Comparison of ENCODE assay signal across 1 cellular context in the genomic region with DNA sequence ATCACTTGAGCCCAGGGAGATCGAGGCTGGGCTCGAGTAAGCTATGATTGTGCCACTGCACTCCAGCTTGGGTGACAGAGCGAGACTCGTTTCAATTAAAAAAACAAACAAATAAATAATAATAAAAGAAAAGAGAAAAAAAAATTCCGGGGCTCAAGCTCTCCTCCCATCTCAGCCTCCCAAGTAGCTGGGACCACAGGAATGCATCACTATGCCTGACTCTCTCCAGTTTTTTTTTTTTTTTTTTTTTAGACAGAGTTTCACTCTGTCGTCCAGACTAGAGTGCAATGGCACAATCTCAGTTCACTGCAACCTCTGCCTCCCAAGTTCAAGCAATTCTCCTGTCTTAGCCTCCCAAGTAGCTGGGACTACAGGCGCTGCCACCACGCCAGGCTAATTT. TPM values are rescaled to one million over a fixed set of nuclear protein-coding genes. Genes with fewer than 3 reads are reported as not detected.
"Had no signal": no experiment of that assay in that cellular context is flagged by ENCODE, and none has a peak within 500 bp of the region (broad histone marks: within the 10 kb centered on the region; RNA-seq: fewer than 3 reads in every experiment).

No MANE protein-coding gene starts in this region.

RNA-seq across cellular contexts. Expression of a gene that starts 59.5 kb away (rescaled TPM):
- polyA plus RNA-seq: naive thymus-derived CD4-positive, alpha-beta T cell had no signal
